Comparison of ENCODE assay signal across 8 cellular contexts in genomic region chr6:26251354-26252081, GRCh38.
DNase-seq lines count a peak whose midpoint lies in the region; ATAC-seq, FAIRE-seq and TF ChIP-seq lines count a peak whose summit lies in the region.

No MANE protein-coding gene starts in this region.

- H3K36me3 ChIP-seq in GM06990 (ENCODE audit: control insufficient read depth, insufficient read depth, low read length), result no peaks in the 10 kb centered on the region

- peak; percentile 51 for ATAC-seq in HG02571 (IDR thresholded peaks at IDR 0.05; ENCODE audit: unreplicated experiment)

- H3K4me3 ChIP-seq in GM06990 (replicated peaks; ENCODE audit: low read depth, low read length) (peak overlapping the region; percentile 67), cardiac fibroblast (replicated peaks in 1 of 2; ENCODE audit: low read depth in 2 of 2, low read length in 2 of 2) (peak overlapping the region; percentile 62)

- TF ChIP-seq CTCF in GM06990 (IDR thresholded peaks at IDR 0.05; ENCODE audit: insufficient read depth, low read length, poor library complexity, severe bottlenecking) (no peak), cardiac fibroblast (IDR thresholded peaks at IDR 0.05; ENCODE audit: low read depth, low read length) (no peak)

- FAIRE-seq in TTC549 (lab: Jason Lieb, UNC), result peak; percentile 95

- no peaks in the 10 kb centered on the region for H3K27me3 ChIP-seq in GM06990 (replicated peaks; ENCODE audit: control insufficient read depth, insufficient read depth, low read length)

- DNase-seq in GM06990 (ENCODE audit: extremely low read depth, insufficient read length) (peak; percentile 89), NCI-H1436 treated with DMSO at 0.1 percent for 48 hours (lab: John Stamatoyannopoulos, UW) (peak; percentile 92), cardiac fibroblast (ENCODE audit: low read depth in 2 of 2) (peak; percentile 92 to 95), iris pigment epithelial cell (ENCODE audit: low read depth) (peak; percentile 92), NCI-H1694 (lab: John Stamatoyannopoulos, UW) (no peak)
- DNase-seq in stimulated activated CD4-positive, alpha-beta T cell treated with anti-CD3 and anti-CD28 coated beads, Interleukin-1b, Interleukin-23, amount 100 ng/mL, for 48 hours, result peak; percentile 81
